Comparison of ENCODE assay signal across 8 cellular contexts in the genomic region with DNA sequence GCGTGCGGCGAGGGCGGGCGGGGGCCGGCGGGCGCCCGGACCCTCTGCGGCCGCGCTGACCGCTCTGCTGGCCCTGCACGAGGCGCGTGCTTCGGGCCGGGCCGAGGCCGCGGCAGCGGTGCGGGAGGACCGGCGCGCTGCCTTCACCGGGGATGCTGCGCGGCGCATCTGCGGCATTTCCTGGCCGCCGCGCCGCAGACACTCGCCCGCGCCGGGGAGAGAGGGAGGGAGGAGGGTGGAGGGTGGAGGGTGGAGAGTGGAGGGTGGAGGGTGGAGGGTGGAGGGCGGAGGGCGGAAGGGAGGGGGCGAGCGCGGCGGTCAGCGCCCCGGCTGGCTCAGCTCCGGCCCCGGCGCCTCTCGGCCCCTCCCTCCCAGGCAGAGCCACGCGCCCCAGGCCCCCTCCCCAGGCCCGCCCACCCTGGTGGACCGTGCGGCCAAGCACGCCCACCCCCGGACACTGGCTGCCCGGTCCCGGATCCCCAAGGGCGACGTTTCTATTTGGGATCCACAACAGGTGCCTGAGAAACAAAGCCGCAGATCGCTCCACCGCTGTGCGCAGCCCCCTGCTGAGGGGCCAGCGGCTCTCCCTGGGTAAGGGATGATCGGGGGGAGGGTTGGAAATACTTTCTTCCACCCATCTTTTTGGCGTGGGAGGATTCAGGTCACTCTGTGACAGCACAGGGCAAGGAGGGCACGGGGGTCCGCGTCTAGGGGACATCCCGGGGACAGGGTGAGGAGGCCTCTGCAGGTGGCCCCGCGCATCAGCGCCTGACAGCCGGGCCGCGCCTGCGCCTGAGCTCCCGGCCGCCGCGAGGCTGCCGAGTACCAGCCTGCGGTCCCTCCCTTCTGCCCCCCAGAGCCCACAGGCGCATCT.
DNase-seq lines count a peak whose midpoint lies in the region; ATAC-seq, FAIRE-seq and TF ChIP-seq lines count a peak whose summit lies in the region.

No MANE protein-coding gene starts in this region.

- DNase-seq in GM10248 (ENCODE audit: extremely low spot score) (peak; percentile 87), H54 (ENCODE audit: insufficient read length, low spot score) (peak; percentile 85), LoVo (ENCODE audit: low spot score) (peak; percentile 90), SK-MEL-5 (ENCODE audit: low read depth, low spot score) (peak; percentile 84), amniotic stem cell (lab: John Stamatoyannopoulos, UW) (peak; percentile 25), left ventricle myocardium superior (peak; percentile 88), psoas muscle (peak; percentile 81 to 92), mesenteric fat pad (ENCODE audit: low spot score) (no peak)

- peak overlapping the region; percentile 84 for H3K4me3 ChIP-seq in psoas muscle

- TF ChIP-seq POLR2A in H54 (IDR thresholded peaks at IDR 0.05; ENCODE audit: low read depth, low read length): peak; percentile 70

- no peaks in the 10 kb centered on the region for H3K9me3 ChIP-seq in psoas muscle

- POLR2A ChIA-PET in GM10248 (lab: Yijun Ruan, JAX): interaction anchor here (1.0 kb wide), 1 partner anchor 92 kb away, joined by 3 read pairs; no protein-coding TSS in a partner anchor

- ATAC-seq in left ventricle myocardium superior (peak; percentile 93), psoas muscle (peak; percentile 88 to 95 (median 92))

- H3K27ac ChIP-seq in psoas muscle: peak overlapping the region; percentile 98

- H3K36me3 ChIP-seq in psoas muscle (ENCODE audit: insufficient read depth in 1 of 2, low read depth in 1 of 2): no peaks in the 10 kb centered on the region

- 1% methylated on average over 39 to 86 of the region's 87 CpGs for WGBS in psoas muscle, 3 donors

- peaks cover 14% of the 10 kb centered on the region for H3K4me1 ChIP-seq in psoas muscle

- in situ Hi-C loops in SK-MEL-5 (cut with HindIII; ENCODE audit: low pct_unique_long_range_greater_than_20kb, low sequenced_read_pairs): no loop called here

- TF ChIP-seq CTCF in GM10248 (IDR thresholded peaks at IDR 0.05; ENCODE audit: control extremely low read depth, extremely low read depth, low read depth, missing control alignments) (peak; percentile 52), psoas muscle (IDR thresholded peaks at IDR 0.05) (peak; percentile 59)

- CTCF ChIA-PET in GM10248 (lab: Yijun Ruan, JAX): interaction anchor here (0.6 to 2.4 kb wide), 21 partner anchors 9 to 295 kb away, joined by 3 to 18 read pairs (median 5); no protein-coding TSS in a partner anchor

- H3K27me3 ChIP-seq in psoas muscle (ENCODE audit: insufficient read depth in 3 of 3, low read length in 2 of 3): no peaks in the 10 kb centered on the region

- intact Hi-C loops in left ventricle myocardium superior (cut with micrococcal nuclease) (loop anchor here (5.0 to 10.0 kb wide), 2 partner anchors 79 to 131 kb away; no protein-coding TSS in a partner anchor), psoas muscle (cut with DNase I) (loop anchor here (2.0 to 5.0 kb wide), 3 partner anchors 36 to 76 kb away; no protein-coding TSS in a partner anchor)

- FAIRE-seq in H54 (lab: Jason Lieb, UNC): peak; percentile 70
